Comparison of ENCODE assay signal across 11 cellular contexts in genomic region chr16:87603684-87604571, GRCh38. TPM values are rescaled to one million over a fixed set of nuclear protein-coding genes. Genes with fewer than 3 reads are reported as not detected.
DNase-seq lines count a peak whose midpoint lies in the region; ATAC-seq and TF ChIP-seq lines count a peak whose summit lies in the region.
"Had no signal": no experiment of that assay in that cellular context is flagged by ENCODE, and none has a peak within 500 bp of the region (broad histone marks: within the 10 kb centered on the region; RNA-seq: fewer than 3 reads in every experiment).

No MANE protein-coding gene starts in this region.

- no peak overlapping the region for H3K4me2 ChIP-seq in GM23248 (ENCODE audit: unreplicated experiment)

- H3K4me3 Mint-ChIP-seq in neural crest cell = peak overlapping the region; percentile 93

- H3K27ac Mint-ChIP-seq in neural crest cell (ENCODE audit: unreplicated experiment) = no peak overlapping the region
- H3K27ac Mint-ChIP-seq: activated naive CD8-positive, alpha-beta T cell treated with anti-CD3 and anti-CD28 coated beads, Interleukin-2, amount 50 U/mL, for 24 hours had no signal

- peak overlapping the region; percentile 36 for H3K27ac ChIP-seq in caudate nucleus (ENCODE audit: low read depth, low read length)
- no peak overlapping the region for H3K27ac ChIP-seq in GM23248
- H3K27ac ChIP-seq: SJSA1, testis had no signal

- H3K4me3 ChIP-seq in GM23248 = no peak overlapping the region
- H3K4me3 ChIP-seq: SJSA1 had no signal

- no peak for ATAC-seq in GM19328 (IDR thresholded peaks at IDR 0.05; ENCODE audit: unreplicated experiment)
- ATAC-seq: activated naive CD8-positive, alpha-beta T cell treated with anti-CD3 and anti-CD28 coated beads, Interleukin-2, amount 50 U/mL, for 24 hours had no signal

- no peaks in the 10 kb centered on the region for H3F3A ChIP-seq in GM23248 (ENCODE audit: insufficient read depth)

- no peaks in the 10 kb centered on the region for H3K4me1 ChIP-seq in GM23248 (ENCODE audit: insufficient read depth)
- H3K4me1 ChIP-seq: testis had no signal

- H3K79me2 ChIP-seq in GM23248 (ENCODE audit: insufficient read depth) = no peaks in the 10 kb centered on the region

- H3K36me3 ChIP-seq in GM23248 (ENCODE audit: low read depth) = no peaks in the 10 kb centered on the region
- H3K36me3 ChIP-seq: SJSA1 had no signal

- DNase-seq in NCI-H1105 treated with DMSO at 0.1 percent for 48 hours (lab: John Stamatoyannopoulos, UW) = peak; percentile 36
- DNase-seq in NCI-H1105 (lab: John Stamatoyannopoulos, UW) = no peak
- DNase-seq in NCI-H1417 (lab: John Stamatoyannopoulos, UW) = peak in 2 of 3 experiments; percentile 65 to 67
- peak in 10 of 61 donors; percentile 28 to 65 (median 36) for DNase-seq in caudate nucleus (lab: John Stamatoyannopoulos, UW)
- DNase-seq in neural crest cell (ENCODE audit: low read depth, low spot score) = no peak
- no peak for DNase-seq in GM23248
- no peak for DNase-seq in kidney glomerular epithelial cell (lab: John Stamatoyannopoulos, UW)
- DNase-seq: activated naive CD8-positive, alpha-beta T cell treated with anti-CD3 and anti-CD28 coated beads, Interleukin-2, amount 50 U/mL, for 24 hours; testis had no signal

- peaks cover 11% of the 10 kb centered on the region for H3K4me1 Mint-ChIP-seq in neural crest cell

- in situ Hi-C loops in GM23248 (cut with MboI) = no loop called here

- no peak overlapping the region for H2AFZ ChIP-seq in GM23248

- no peaks in the 10 kb centered on the region for H3K9me3 ChIP-seq in GM23248 (ENCODE audit: low read depth)
- H3K9me3 ChIP-seq: testis had no signal

- no peaks in the 10 kb centered on the region for H3K9me2 ChIP-seq in GM23248 (ENCODE audit: insufficient read depth)

- WGBS in GM23248 (ENCODE audit: low coverage in 1 of 2, low lambda C conversion rate in 2 of 2, missing lambda C conversion rate in 2 of 2), 2 experiments = 18% methylated on average over 32 to 40 of the region's 40 CpGs

- peaks cover 4% of the 10 kb centered on the region for H3K36me3 Mint-ChIP-seq in neural crest cell (ENCODE audit: low read depth)

- H3K27me3 ChIP-seq in GM23248 (replicated peaks; ENCODE audit: insufficient read depth) = peaks cover 70% of the 10 kb centered on the region
- H3K27me3 ChIP-seq: testis had no signal

- H4K20me1 ChIP-seq in GM23248 (ENCODE audit: insufficient read depth) = no peaks in the 10 kb centered on the region

- no peaks in the 10 kb centered on the region for H3K9me3 Mint-ChIP-seq in neural crest cell
- H3K9me3 Mint-ChIP-seq: activated naive CD8-positive, alpha-beta T cell treated with anti-CD3 and anti-CD28 coated beads, Interleukin-2, amount 50 U/mL, for 24 hours had no signal

- peaks cover 57% of the 10 kb centered on the region for H3K27me3 Mint-ChIP-seq in neural crest cell (ENCODE audit: low read depth)

- TF ChIP-seq CTCF in neural crest cell (conservative IDR thresholded peaks at IDR 0.05) = no peak

- H3K9ac ChIP-seq in GM23248 = no peak overlapping the region

RNA-seq across cellular contexts. Expression of gene JPH3, which starts 1.6 kb away (rescaled TPM):
- 9.1 and 9.5 TPM in 2 replicates for total RNA-seq in neural crest cell
- total RNA-seq in GM23248 (2014; rRNA removed; shearing (Covaris generic)) = not detected in 2 replicates
- not detected in 2 replicates for polyA plus RNA-seq in GM23248 (2016; fragmentation: Nextera tagmentation; extraction: Ambion mirVana)

Comparison
In these comparisons a context has a peak if more than half of its experiments do, and no peak if none do; other contexts are left out.
1. DNase-seq: peak in NCI-H1105 treated with DMSO at 0.1 percent for 48 hours (single experiment) and NCI-H1417 (2 of 3); none in NCI-H1105 (single experiment), neural crest cell (single experiment), GM23248 (single experiment) and kidney glomerular epithelial cell (single experiment).
2. RNA of gene JPH3, which starts 1.6 kb away (total RNA-seq): 9.1 to 9.5 TPM in neural crest cell; not detected in GM23248; every median in the first group is over 10 times any median in the second.